Comparison of ENCODE assay signal across 8 cellular contexts in genomic region chr19:4759388-4760284, GRCh38. TPM values are rescaled to one million over a fixed set of nuclear protein-coding genes. Genes with fewer than 3 reads are reported as not detected.
A peak's percentile ranks its signal among the peaks of the same experiment; 100 is the strongest.
DNase-seq lines count a peak whose midpoint lies in the region; ATAC-seq and TF ChIP-seq lines count a peak whose summit lies in the region.

No MANE protein-coding gene starts in this region.

- ATAC-seq in GM19463 (IDR thresholded peaks at IDR 0.05; ENCODE audit: unreplicated experiment), result peak; percentile 72

- DNase-seq in AG04450 (ENCODE audit: low read depth, low spot score) (peak; percentile 44), NCI-H146 (lab: John Stamatoyannopoulos, UW) (peak; percentile 95), anterior cingulate cortex (lab: John Stamatoyannopoulos, UW) (peak; percentile 30 to 95 (median 88)), left ventricle myocardium inferior (peak; percentile 89), pons (ENCODE audit: low spot score) (peak; percentile 83), transverse colon (peak; percentile 93)
- DNase-seq in T-helper 2 cell treated with Interferon-gamma antibody and Interleukin-4, amounts not matched to agents 5 μg/mL and 100 μg/mL, for 36 hours (ENCODE audit: low spot score), result peak; percentile 81

- peaks cover 14% of the 10 kb centered on the region for H3K27me3 Mint-ChIP-seq in T-helper 2 cell treated with Interferon-gamma antibody and Interleukin-4, amounts not matched to agents 5 μg/mL and 100 μg/mL, for 36 hours (ENCODE audit: low read depth)

- peak overlapping the region; percentile 69 for H3K4me3 Mint-ChIP-seq in T-helper 2 cell treated with Interferon-gamma antibody and Interleukin-4, amounts not matched to agents 5 μg/mL and 100 μg/mL, for 36 hours

- intact Hi-C loops in left ventricle myocardium inferior (cut with micrococcal nuclease), result no loop called here
- intact Hi-C loops in transverse colon (cut with DNase I; ENCODE audit: low total_unique reads), result no loop called here

- 3 to 19% methylated on average over 3 to 38 of the region's 53 CpGs for WGBS in transverse colon (ENCODE audit: low coverage in 1 of 2), 2 donors

- H3K9me3 Mint-ChIP-seq in T-helper 2 cell treated with Interferon-gamma antibody and Interleukin-4, amounts not matched to agents 5 μg/mL and 100 μg/mL, for 36 hours, result no peaks in the 10 kb centered on the region

- H3K4me1 ChIP-seq in left ventricle myocardium inferior (peaks cover 12% of the 10 kb centered on the region), transverse colon (peaks cover 9 to 17% (median 12%) of the 10 kb centered on the region in 4 donors)

- no peaks in the 10 kb centered on the region for H3K36me3 ChIP-seq in left ventricle myocardium inferior
- H3K36me3 ChIP-seq in transverse colon, result no peaks in the 10 kb centered on the region

- CTCF ChIA-PET in AG04450 (lab: Charles Lee), result interaction anchor here (0.6 to 0.9 kb wide), 2 partner anchors 31 to 177 kb away, joined by 4 to 5 read pairs; no protein-coding TSS in a partner anchor

- H3K4me3 ChIP-seq in AG04450 (ENCODE audit: low read depth, low read length), result peak overlapping the region; percentile 47
- H3K4me3 ChIP-seq in left ventricle myocardium inferior, result peak overlapping the region; percentile 58
- peak overlapping the region in 2 of 4 donors; percentile 25 to 46 for H3K4me3 ChIP-seq in transverse colon

- peaks cover 3% of the 10 kb centered on the region for H3K4me1 Mint-ChIP-seq in T-helper 2 cell treated with Interferon-gamma antibody and Interleukin-4, amounts not matched to agents 5 μg/mL and 100 μg/mL, for 36 hours (ENCODE audit: low read depth)

- TF ChIP-seq EP300 in transverse colon (IDR thresholded peaks at IDR 0.05; ENCODE audit: low read depth), result no peak

- TF ChIP-seq CTCF in AG04450 (IDR thresholded peaks at IDR 0.05; ENCODE audit: low read depth, low read length) (no peak), left ventricle myocardium inferior (IDR thresholded peaks at IDR 0.05; ENCODE audit: borderline replicate concordance) (no peak), transverse colon (IDR thresholded peaks at IDR 0.05) (no peak)

- H3K27ac ChIP-seq in AG04450 (ENCODE audit: low read depth, low read length) (no peak overlapping the region), left ventricle myocardium inferior (replicated peaks) (no peak overlapping the region), transverse colon (peak overlapping the region in 2 of 4 donors; percentile 31 to 33)

- H3K9me3 ChIP-seq in AG04450 (ENCODE audit: control insufficient read depth, insufficient read depth, low read length), result no peaks in the 10 kb centered on the region
- peaks cover 5% of the 10 kb centered on the region for H3K9me3 ChIP-seq in left ventricle myocardium inferior (replicated peaks)
- no peaks in the 10 kb centered on the region for H3K9me3 ChIP-seq in transverse colon

- POLR2A ChIA-PET in AG04450 (lab: Yijun Ruan, JAX), result no interaction called here

- H3K27me3 ChIP-seq in AG04450 (ENCODE audit: control insufficient read depth, insufficient read depth, low read length), result peaks cover 9% of the 10 kb centered on the region
- H3K27me3 ChIP-seq in left ventricle myocardium inferior (ENCODE audit: low read depth), result peaks cover 25% of the 10 kb centered on the region
- peaks cover 7% of the 10 kb centered on the region for H3K27me3 ChIP-seq in transverse colon

- no peak for TF ChIP-seq POLR2A in transverse colon (IDR thresholded peaks at IDR 0.05)

- no peaks in the 10 kb centered on the region for H3K36me3 Mint-ChIP-seq in T-helper 2 cell treated with Interferon-gamma antibody and Interleukin-4, amounts not matched to agents 5 μg/mL and 100 μg/mL, for 36 hours (ENCODE audit: low read depth)

- H3K27ac Mint-ChIP-seq in T-helper 2 cell treated with Interferon-gamma antibody and Interleukin-4, amounts not matched to agents 5 μg/mL and 100 μg/mL, for 36 hours, result no peak overlapping the region

- in situ Hi-C loops in transverse colon (cut with MboI; ENCODE audit: low pct_ligation_motif_present in 1 of 4, low pct_unique_long_range_greater_than_20kb in 1 of 4, low sequenced_read_pairs in 3 of 4), result no loop called here

RNA-seq across cellular contexts. Expression of gene FEM1A, which starts 31.9 kb away (rescaled TPM):
- 3.0 and 4.0 TPM in 2 replicates for polyA plus RNA-seq in AG04450 (2011; rRNA removed)
- polyA minus RNA-seq in AG04450 (2011; rRNA and poly(A)+ RNA removed), result 6.0 and 7.1 TPM in 2 replicates
- total RNA-seq in left ventricle myocardium inferior, result 46.5 TPM
- 10 to 100 TPM; 13.3 to 63.5 (median 15.5) TPM for total RNA-seq in transverse colon

RNA-seq across cellular contexts. Expression of gene DPP9, which starts 36.0 kb away (rescaled TPM):
- polyA plus RNA-seq in AG04450 (2011; rRNA removed), result 5.6 and 9.0 TPM in 2 replicates
- polyA minus RNA-seq in AG04450 (2011; rRNA and poly(A)+ RNA removed), result 8.5 and 15.2 TPM in 2 replicates
- total RNA-seq in left ventricle myocardium inferior (52.5 TPM), transverse colon (100 to 1,000 TPM in 2 of 4 donors, 10 to 100 TPM in 2; 74.1 to 320 (median 103) TPM)

Comparison
In these comparisons a context has a peak if more than half of its experiments do, and no peak if none do; other contexts are left out.
1. DNase-seq: peak in every context shown above with its lines; median percentile 95 in NCI-H146; 93 in transverse colon; 89 in left ventricle myocardium inferior; 88 in anterior cingulate cortex; 83 in pons; 81 in T-helper 2 cell treated with Interferon-gamma antibody and Interleukin-4, amounts not matched to agents 5 μg/mL and 100 μg/mL, for 36 hours; 44 in AG04450.